Comparison of ENCODE assay signal across 8 cellular contexts in genomic region chr19:39052243-39052746, GRCh38.
A peak's percentile ranks its signal among the peaks of the same experiment; 100 is the strongest.
DNase-seq lines count a peak whose midpoint lies in the region; ATAC-seq and TF ChIP-seq lines count a peak whose summit lies in the region.

No MANE protein-coding gene starts in this region.

- no peaks in the 10 kb centered on the region for H3K27me3 Mint-ChIP-seq in effector memory CD8-positive, alpha-beta T cell

- H3K9me3 Mint-ChIP-seq in effector memory CD8-positive, alpha-beta T cell = no peaks in the 10 kb centered on the region

- peak overlapping the region; percentile 10 to 44 for H3K27ac Mint-ChIP-seq in effector memory CD8-positive, alpha-beta T cell

- no peaks in the 10 kb centered on the region for H3K36me3 Mint-ChIP-seq in effector memory CD8-positive, alpha-beta T cell (ENCODE audit: insufficient read depth)

- H3K4me3 Mint-ChIP-seq in effector memory CD8-positive, alpha-beta T cell = no peak overlapping the region

- DNase-seq in GM10266 (ENCODE audit: extremely low spot score) (peak; percentile 57), NCI-H226 (peak; percentile 18), middle frontal gyrus (ENCODE audit: extremely low spot score, low spot score) (peak; percentile 31), NCI-H1694 (lab: John Stamatoyannopoulos, UW) (no peak)
- DNase-seq in activated CD8-positive, alpha-beta memory T cell treated with anti-CD3 and anti-CD28 coated beads for 1 hour (ENCODE audit: extremely low read depth in 1 of 2, low read depth in 1 of 2) = peak; percentile 27 to 63
- DNase-seq in effector memory CD8-positive, alpha-beta T cell = peak; percentile 70 to 73 (median 71)
- DNase-seq in stimulated activated CD8-positive, alpha-beta memory T cell treated with anti-CD3 and anti-CD28 coated beads, Interleukin-4, amount 100 ng/mL, for 4 hours (ENCODE audit: low read depth in 2 of 2, low spot score in 1 of 2) = peak; percentile 36 to 42

- peak; percentile 67 for ATAC-seq in effector memory CD8-positive, alpha-beta T cell (replicated peaks)
- no peak for ATAC-seq in GM21825 (IDR thresholded peaks at IDR 0.05; ENCODE audit: unreplicated experiment)

- peaks cover 0 to 2% of the 10 kb centered on the region in 2 donors for H3K4me1 Mint-ChIP-seq in effector memory CD8-positive, alpha-beta T cell (ENCODE audit: low read depth in 2 of 2)

- peak; percentile 91 for TF ChIP-seq CTCF in GM10266 (IDR thresholded peaks at IDR 0.05; ENCODE audit: control insufficient read depth, insufficient read depth, low read depth, missing control alignments)
